ENCODE assay signal across 25 cellular contexts in the genomic region with DNA sequence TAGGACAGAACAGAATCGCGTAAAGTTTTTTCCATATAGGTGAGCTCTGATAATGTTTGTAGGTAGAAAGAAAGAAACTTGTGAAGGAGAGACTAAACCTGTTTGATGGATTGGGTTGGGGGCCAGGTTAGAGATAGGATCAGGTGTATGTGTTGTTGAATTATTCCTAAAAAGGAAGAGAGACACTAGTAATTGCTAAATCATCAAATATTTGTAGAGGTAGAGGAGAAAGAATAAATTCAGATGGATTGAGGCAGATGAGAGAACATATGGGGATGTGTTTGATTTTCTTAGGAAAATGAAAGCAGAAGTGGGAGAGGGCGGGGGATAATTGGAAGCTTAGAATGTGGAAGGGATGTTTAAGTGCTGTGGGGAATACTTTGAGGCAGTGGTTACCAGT.
"Had no signal": no experiment of that assay in that cellular context is flagged by ENCODE, and none has a peak within 500 bp of the region (broad histone marks: within the 10 kb centered on the region; RNA-seq: fewer than 3 reads in every experiment).

No MANE protein-coding gene starts in this region.

- H3K4me3 ChIP-seq: ascending aorta, body of pancreas, coronary artery had no signal

- FAIRE-seq: bronchial epithelial cell had no signal

- H3K27ac ChIP-seq: ascending aorta, body of pancreas, coronary artery, WERI-Rb-1 had no signal

- H3K4me1 ChIP-seq: ascending aorta, body of pancreas had no signal

- DNase-seq: activated CD4-positive, alpha-beta T cell treated with anti-CD3 and anti-CD28 coated beads for 36 hours; activated CD8-positive, alpha-beta T cell treated with anti-CD3 and anti-CD28 coated beads, Interleukin-2, amount 10 ng/mL, durations not matched to agents 7 days and 5 days; activated effector memory CD4-positive, alpha-beta T cell treated with Interleukin-2 at 50 U/mL for 16 hours; activated naive CD4-positive, alpha-beta T cell; activated T-cell treated with anti-CD3 and anti-CD28 coated beads, Interleukin-2, amount 50 U/mL, for 24 hours; body of pancreas; central memory CD4-positive, alpha-beta T cell; Kasumi-1; NCI-H1048; NCI-H1694; NCI-H2029; NCI-H2107; NCI-H2171 treated with DMSO at 0.1 percent for 48 hours; NCI-H226; NCI-H526; NK-92 treated with Interleukin-12 subunit alpha and Interleukin-12 subunit beta, amount 100 ng/mL, for 24 hours; PC-3; SIG-M5; T-cell; T-helper 2 cell; T1000; WERI-Rb-1 had no signal

- H3K9me3 ChIP-seq: ascending aorta, body of pancreas had no signal

- ATAC-seq: activated CD4-positive, alpha-beta T cell treated with anti-CD3 and anti-CD28 coated beads for 36 hours; activated CD8-positive, alpha-beta T cell treated with anti-CD3 and anti-CD28 coated beads, Interleukin-2, amount 10 ng/mL, durations not matched to agents 7 days and 5 days; body of pancreas; PC-3; T-cell had no signal

- H3K27me3 ChIP-seq: ascending aorta, body of pancreas had no signal
